ENCODE assay signal across 9 cellular contexts in the genomic region with DNA sequence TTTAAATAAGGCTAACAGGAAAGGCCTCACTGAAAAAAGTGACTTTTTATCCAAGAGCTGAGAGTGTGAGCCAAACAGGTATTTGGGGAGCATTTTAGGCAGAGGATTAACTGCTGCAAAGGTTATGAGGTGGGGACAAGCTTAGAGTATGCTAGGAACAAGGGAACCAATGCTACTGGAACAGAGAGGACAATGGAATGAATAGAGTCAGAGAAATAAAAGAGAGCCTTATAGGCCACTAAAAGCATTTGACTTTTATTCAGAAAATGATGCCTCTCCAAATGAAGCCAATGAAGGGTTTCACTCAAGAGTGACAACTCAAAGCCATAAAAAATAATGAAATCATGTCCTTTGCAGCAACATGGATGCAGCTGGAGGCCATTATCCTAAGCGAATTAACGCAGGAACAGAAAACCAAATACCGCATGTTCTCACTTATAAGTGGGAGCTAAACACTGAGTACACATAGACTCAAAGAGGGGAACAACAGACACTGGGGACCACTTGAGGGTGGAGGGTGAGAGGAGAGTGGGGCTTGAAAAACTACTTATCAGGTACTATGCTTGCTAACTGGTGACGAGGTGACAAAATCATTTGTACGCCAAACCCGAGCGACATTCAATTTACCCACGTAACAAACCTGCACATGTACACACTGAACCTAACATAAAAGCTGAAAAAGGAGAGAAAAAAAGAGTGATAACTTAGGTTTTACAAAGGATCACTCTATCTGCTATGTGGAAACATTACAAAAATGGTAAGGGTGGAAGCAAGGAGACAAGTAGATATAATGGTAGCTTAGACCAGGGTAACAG. TPM values are rescaled to one million over a fixed set of nuclear protein-coding genes. Genes with fewer than 3 reads are reported as not detected.
DNase-seq lines count a peak whose midpoint lies in the region; TF ChIP-seq lines count a peak whose summit lies in the region.
"Had no signal": no experiment of that assay in that cellular context is flagged by ENCODE, and none has a peak within 500 bp of the region (broad histone marks: within the 10 kb centered on the region; RNA-seq: fewer than 3 reads in every experiment).

No MANE protein-coding gene starts in this region.

- no peak overlapping the region for H2AFZ ChIP-seq in trophoblast cell (ENCODE audit: insufficient read depth, low read length, poor library complexity)

- no peak overlapping the region for H4K91ac ChIP-seq in trophoblast cell (ENCODE audit: low read depth, low read length)

- no peaks in the 10 kb centered on the region for H3K9me3 ChIP-seq in trophoblast cell (ENCODE audit: insufficient read depth, low read depth, low read length)

- H3K14ac ChIP-seq in trophoblast cell (ENCODE audit: low read length): no peak overlapping the region

- H3K27ac ChIP-seq in angular gyrus (ENCODE audit: low read depth, low read length) (peak overlapping the region; percentile 69), trophoblast cell (ENCODE audit: low read depth, low read length) (no peak overlapping the region)

- no peaks in the 10 kb centered on the region for H3K79me1 ChIP-seq in trophoblast cell (ENCODE audit: low read length)

- no peak overlapping the region for H4K12ac ChIP-seq in trophoblast cell (ENCODE audit: low read depth, low read length)

- H3K27me3 ChIP-seq in GM06990 (replicated peaks; ENCODE audit: control insufficient read depth, insufficient read depth, low read length): no peaks in the 10 kb centered on the region
- no peaks in the 10 kb centered on the region for H3K27me3 ChIP-seq in trophoblast cell (ENCODE audit: insufficient read depth, low read length)

- DNase-seq in GM06990 (ENCODE audit: extremely low read depth, insufficient read length) (no peak), NCI-H128 (lab: John Stamatoyannopoulos, UW; ENCODE audit: unreplicated experiment) (peak; percentile 82), trophoblast cell (no peak), NCI-H510A (lab: John Stamatoyannopoulos, UW) (no peak), NCI-H1694 treated with DMSO at 0.1 percent for 48 hours (lab: John Stamatoyannopoulos, UW) (no peak), GM19238 (ENCODE audit: insufficient read length, low spot score) (no peak)
- DNase-seq: activated CD8-positive, alpha-beta memory T cell treated with anti-CD3 and anti-CD28 coated beads, Interleukin-2, amount 50 U/mL, for 48 hours; NCI-H69 had no signal

- no peak overlapping the region for H2AK5ac ChIP-seq in trophoblast cell (ENCODE audit: low read length)

- H2BK12ac ChIP-seq in trophoblast cell (ENCODE audit: low read length): no peak overlapping the region

- no peak overlapping the region for H3K18ac ChIP-seq in trophoblast cell (ENCODE audit: low read length)

- peak overlapping the region; percentile 95 for H3K4ac ChIP-seq in trophoblast cell (ENCODE audit: low read depth, low read length)

- TF ChIP-seq CTCF in GM06990 (IDR thresholded peaks at IDR 0.05; ENCODE audit: insufficient read depth, low read length, poor library complexity, severe bottlenecking): no peak

- no peak overlapping the region for H3K4me2 ChIP-seq in trophoblast cell (ENCODE audit: low read length)

- H3K23ac ChIP-seq in trophoblast cell (ENCODE audit: low read length): no peak overlapping the region

- H3K9ac ChIP-seq in trophoblast cell (ENCODE audit: low read length): no peak overlapping the region

- no peaks in the 10 kb centered on the region; the same call in none of the 2 replicates for H3K36me3 ChIP-seq in GM06990 (ENCODE audit: control insufficient read depth, insufficient read depth, low read length)
- H3K36me3 ChIP-seq in trophoblast cell (ENCODE audit: control insufficient read depth in 1 of 2, insufficient read depth in 2 of 2, low read length in 2 of 2): peaks cover 0 to 2% of the 10 kb centered on the region in 2 experiments

- H3K79me2 ChIP-seq in trophoblast cell (ENCODE audit: control insufficient read depth, insufficient read depth, low read length, poor library complexity): peaks cover 14% of the 10 kb centered on the region

- no CpG with 5 or more reads among the region's 8 CpGs for WGBS in trophoblast cell (ENCODE audit: extremely low coverage, insufficient coverage, insufficient read length)

- H3K4me1 ChIP-seq in trophoblast cell (ENCODE audit: control insufficient read depth in 1 of 2, insufficient read depth in 2 of 2, low read length in 2 of 2): peaks cover 2 to 8% of the 10 kb centered on the region in 2 experiments

- H3K4me3 ChIP-seq in GM06990 (replicated peaks; ENCODE audit: low read depth, low read length): peak overlapping the region; percentile 1; the same call in 1 of the 2 replicates
- no peak overlapping the region for H3K4me3 ChIP-seq in trophoblast cell (ENCODE audit: low read depth, low read length)

- no peak overlapping the region for H2BK120ac ChIP-seq in trophoblast cell (ENCODE audit: insufficient read depth, low read length, poor library complexity)

- H4K8ac ChIP-seq in trophoblast cell (ENCODE audit: low read depth, low read length): no peak overlapping the region

- H2BK5ac ChIP-seq in trophoblast cell (ENCODE audit: low read depth, low read length, poor library complexity): no peak overlapping the region

RNA-seq across cellular contexts. Expression of a gene that starts 11.1 kb away (rescaled TPM):
- polyA plus RNA-seq in trophoblast cell (2013): 646 and 682 TPM in 2 replicates
